In genomic region chr4:176209535-176209934, GRCh38 we compare ENCODE assay signal across 27 cellular contexts. TPM values are rescaled to one million over a fixed set of nuclear protein-coding genes. Genes with fewer than 3 reads are reported as not detected.
"Had no signal": no experiment of that assay in that cellular context is flagged by ENCODE, and none has a peak within 500 bp of the region (broad histone marks: within the 10 kb centered on the region; RNA-seq: fewer than 3 reads in every experiment).

No MANE protein-coding gene starts in this region.

- H3K36me3 ChIP-seq: ascending aorta had no signal

- H3K27me3 ChIP-seq: ascending aorta had no signal

- H3K9me3 ChIP-seq: ascending aorta had no signal

- H3K27ac ChIP-seq: ascending aorta, VCaP had no signal

- DNase-seq: activated B cell treated with CpG ODN at 0.5 μM for 24 hours; activated CD4-positive, alpha-beta memory T cell treated with anti-CD3 and anti-CD28 coated beads for 36 hours; activated CD4-positive, alpha-beta T cell treated with anti-CD3 and anti-CD28 coated beads for 4 hours; activated CD4-positive, alpha-beta T cell treated with anti-CD3 and anti-CD28 coated beads, Interleukin-2, amount 10 ng/mL, durations not matched to agents 24 days and 14 days; activated CD4-positive, alpha-beta T cell treated with anti-CD3 and anti-CD28 coated beads, Interleukin-2, amount 50 U/mL, for 1 hour; activated CD4-positive, alpha-beta T cell treated with anti-CD3 and anti-CD28 coated beads, Interleukin-2, amount 50 U/mL, for 4 hours; activated CD4-positive, CD25-positive, alpha-beta regulatory T cell treated with anti-CD3 and anti-CD28 coated beads, Interleukin-2, amount 50 U/mL, for 72 hours; activated CD8-positive, alpha-beta memory T cell treated with anti-CD3 and anti-CD28 coated beads, Interleukin-2, amount 50 U/mL, for 4 hours; activated CD8-positive, alpha-beta T cell treated with anti-CD3 and anti-CD28 coated beads for 36 hours; activated effector memory CD4-positive, alpha-beta T cell treated with Interleukin-2 at 50 U/mL for 16 hours; activated gamma-delta T cell; activated naive CD4-positive, alpha-beta T cell treated with anti-CD3 and anti-CD28 coated beads, Interleukin-2, amount 10 ng/mL, durations not matched to agents 7 days and 5 days; activated naive CD4-positive, alpha-beta T cell treated with Interleukin-2 at 50 U/mL for 16 hours; activated naive CD8-positive, alpha-beta T cell treated with anti-CD3 and anti-CD28 coated beads, Interleukin-2, amount 10 ng/mL, durations not matched to agents 7 days and 5 days; activated naive CD8-positive, alpha-beta T cell treated with anti-CD3 and anti-CD28 coated beads, Interleukin-2, amount 50 U/mL, for 24 hours; activated T-cell treated with anti-CD3 and anti-CD28 coated beads, Interleukin-2, amount 50 U/mL, for 24 hours; activated T-cell treated with anti-CD3 and anti-CD28 coated beads, Interleukin-2, amount 50 U/mL, for 48 hours; anterior cingulate cortex; central memory CD4-positive, alpha-beta T cell; T-helper 1 cell; T-helper 2 cell; T-helper 9 cell had no signal

- FAIRE-seq: TTC549 had no signal

- ATAC-seq: activated CD8-positive, alpha-beta T cell treated with anti-CD3 and anti-CD28 coated beads for 36 hours; activated naive CD8-positive, alpha-beta T cell treated with anti-CD3 and anti-CD28 coated beads, Interleukin-2, amount 50 U/mL, for 24 hours had no signal

- H3K4me3 ChIP-seq: ascending aorta had no signal

- H3K4me1 ChIP-seq: ascending aorta had no signal

RNA-seq across cellular contexts. Expression of gene SPATA4, which starts 14.2 kb away (rescaled TPM):
- total RNA-seq: activated B cell treated with CpG ODN at 0.5 μM for 24 hours; activated CD4-positive, alpha-beta memory T cell treated with anti-CD3 and anti-CD28 coated beads for 36 hours; activated CD4-positive, alpha-beta T cell treated with anti-CD3 and anti-CD28 coated beads, Interleukin-2, amount 10 ng/mL, durations not matched to agents 24 days and 14 days; activated CD8-positive, alpha-beta memory T cell treated with anti-CD3 and anti-CD28 coated beads for 36 hours; activated CD8-positive, alpha-beta T cell treated with anti-CD3 and anti-CD28 coated beads for 36 hours; activated naive CD8-positive, alpha-beta T cell treated with anti-CD3 and anti-CD28 coated beads, Interleukin-2, amount 10 ng/mL, durations not matched to agents 7 days and 5 days; activated T-helper 2 cell treated with anti-CD3 and anti-CD28 coated beads, Interferon-gamma antibody, Interleukin-2, Interleukin-4, amounts not matched to agents 10 μg/mL and 5 μg/mL and 100 μg/mL, durations not matched to agents 14 hours and 24 hours and 36 hours; ascending aorta had no signal

RNA-seq across cellular contexts. Expression of gene ASB5, which starts 59.5 kb away (rescaled TPM):
- total RNA-seq: activated B cell treated with CpG ODN at 0.5 μM for 24 hours; activated CD4-positive, alpha-beta memory T cell treated with anti-CD3 and anti-CD28 coated beads for 36 hours; activated CD4-positive, alpha-beta T cell treated with anti-CD3 and anti-CD28 coated beads, Interleukin-2, amount 10 ng/mL, durations not matched to agents 24 days and 14 days; activated CD8-positive, alpha-beta memory T cell treated with anti-CD3 and anti-CD28 coated beads for 36 hours; activated CD8-positive, alpha-beta T cell treated with anti-CD3 and anti-CD28 coated beads for 36 hours; activated naive CD8-positive, alpha-beta T cell treated with anti-CD3 and anti-CD28 coated beads, Interleukin-2, amount 10 ng/mL, durations not matched to agents 7 days and 5 days; activated T-helper 2 cell treated with anti-CD3 and anti-CD28 coated beads, Interferon-gamma antibody, Interleukin-2, Interleukin-4, amounts not matched to agents 10 μg/mL and 5 μg/mL and 100 μg/mL, durations not matched to agents 14 hours and 24 hours and 36 hours; ascending aorta had no signal
